Comparison of ENCODE assay signal across 1 cellular context in genomic region chr4:23333946-23334878, GRCh38.
TF ChIP-seq lines count a peak whose summit lies in the region.

No MANE protein-coding gene starts in this region.

TF ChIP-seq in GM23338, 12 proteins besides CTCF, POLR2A, EP300 and RAD21 (continued from another document):
- TF ChIP-seq EZH2phosphoT487 (IDR thresholded peaks at IDR 0.05; ENCODE audit: unreplicated experiment) (no peak), ZNF462 (CRISPR knock-in tag; IDR thresholded peaks at IDR 0.05) (no peak), EZH2 (IDR thresholded peaks at IDR 0.05; ENCODE audit: low read depth, unreplicated experiment) (no peak), ZNF331 (CRISPR knock-in tag; IDR thresholded peaks at IDR 0.05; ENCODE audit: low read depth) (no peak), ETS1 (IDR thresholded peaks at IDR 0.05) (no peak)
